Comparison of ENCODE assay signal across 8 cellular contexts in genomic region chr3:49722896-49723295, GRCh38. TPM values are rescaled to one million over a fixed set of nuclear protein-coding genes. Genes with fewer than 3 reads are reported as not detected.
DNase-seq lines count a peak whose midpoint lies in the region; TF ChIP-seq lines count a peak whose summit lies in the region.

No MANE protein-coding gene starts in this region.

- H3K27ac ChIP-seq in hepatocyte (peak overlapping the region; percentile 96), skin epidermis (peak overlapping the region in 20 of 21 experiments; percentile 87 to 98 (median 94))

- H3K4me1 ChIP-seq in hepatocyte (ENCODE audit: insufficient read depth): peaks cover 25% of the 10 kb centered on the region

- CTCF ChIA-PET in activated CD4-positive, alpha-beta memory T cell treated with anti-CD3 and anti-CD28 coated beads, Interleukin-2, amount 10 ng/mL, durations not matched to agents 7 days and 5 days (lab: Charles Lee): interaction anchor here (0.6 to 2.4 kb wide), 2 partner anchors 183 to 583 kb away, joined by 4 to 12 read pairs; no protein-coding TSS in a partner anchor

- no peaks in the 10 kb centered on the region for H3K9me3 ChIP-seq in hepatocyte (ENCODE audit: low read depth)

- H3K27ac Mint-ChIP-seq in activated CD4-positive, alpha-beta memory T cell treated with anti-CD3 and anti-CD28 coated beads, Interleukin-2, amount 10 ng/mL, durations not matched to agents 7 days and 5 days: peak overlapping the region; percentile 97

- H3K36me3 ChIP-seq in H7 (replicated peaks; ENCODE audit: control insufficient read depth, insufficient read depth, low read length) (peaks cover 21% of the 10 kb centered on the region), hepatocyte (replicated peaks; ENCODE audit: insufficient read depth, low read depth) (no peaks in the 10 kb centered on the region)

- H3K27me3 ChIP-seq in H7 (ENCODE audit: control insufficient read depth, insufficient read depth, low read length) (peaks cover 7% of the 10 kb centered on the region; the same call in 1 of the 2 replicates), hepatocyte (no peaks in the 10 kb centered on the region)

- POLR2A ChIA-PET in activated CD4-positive, alpha-beta memory T cell treated with anti-CD3 and anti-CD28 coated beads, Interleukin-2, amount 10 ng/mL, durations not matched to agents 7 days and 5 days (lab: Charles Lee): interaction anchor here (0.6 to 2.2 kb wide), 10 partner anchors 10 to 183 kb away, joined by 3 to 11 read pairs (median 5); partner anchors contain the start of genes INKA1 and IP6K1

- intact Hi-C loops in head of caudate nucleus (cut with DNase I): loop anchor here (5.0 kb wide), 1 partner anchor 64 kb away; the partner anchor contains the start of gene IP6K1

- DNase-seq in H7 (no peak), hepatocyte (ENCODE audit: low spot score) (no peak), HuH-7.5 (ENCODE audit: low spot score) (no peak), KBM-7 (no peak), head of caudate nucleus (no peak), OCI-M1 (lab: John Stamatoyannopoulos, UW) (no peak)
- no peak for DNase-seq in activated CD4-positive, alpha-beta memory T cell treated with anti-CD3 and anti-CD28 coated beads, Interleukin-2, amount 10 ng/mL, durations not matched to agents 7 days and 5 days

- H3K9me3 Mint-ChIP-seq in activated CD4-positive, alpha-beta memory T cell treated with anti-CD3 and anti-CD28 coated beads, Interleukin-2, amount 10 ng/mL, durations not matched to agents 7 days and 5 days: no peaks in the 10 kb centered on the region

- TF ChIP-seq CTCF in hepatocyte (IDR thresholded peaks at IDR 0.05; ENCODE audit: poor library complexity): no peak

- WGBS in hepatocyte (ENCODE audit: low lambda C conversion rate, missing lambda C conversion rate): 90% methylated on average over 8 of the region's 8 CpGs

- H4K20me1 ChIP-seq in hepatocyte (ENCODE audit: insufficient read depth, poor library complexity, severe bottlenecking): peaks cover 3% of the 10 kb centered on the region

- in situ Hi-C loops in KBM-7 (cut with MboI; ENCODE audit: low pct_unique_long_range_greater_than_20kb, low sequenced_read_pairs): no loop called here

- peak overlapping the region; percentile 91 for H3K4me3 Mint-ChIP-seq in activated CD4-positive, alpha-beta memory T cell treated with anti-CD3 and anti-CD28 coated beads, Interleukin-2, amount 10 ng/mL, durations not matched to agents 7 days and 5 days

- H3K36me3 Mint-ChIP-seq in activated CD4-positive, alpha-beta memory T cell treated with anti-CD3 and anti-CD28 coated beads, Interleukin-2, amount 10 ng/mL, durations not matched to agents 7 days and 5 days (ENCODE audit: low read depth): peaks cover 37% of the 10 kb centered on the region

- H3K4me3 ChIP-seq in H7 (ENCODE audit: insufficient read depth, low read depth, low read length) (peak overlapping the region; percentile 82), hepatocyte (peak overlapping the region; percentile 65), skin epidermis (peak overlapping the region; percentile 77 to 99 (median 90))

- H2AFZ ChIP-seq in hepatocyte: no peak overlapping the region

- peaks cover 13% of the 10 kb centered on the region for H3K79me2 ChIP-seq in hepatocyte

- H3K27me3 Mint-ChIP-seq in activated CD4-positive, alpha-beta memory T cell treated with anti-CD3 and anti-CD28 coated beads, Interleukin-2, amount 10 ng/mL, durations not matched to agents 7 days and 5 days: no peaks in the 10 kb centered on the region

- no peaks in the 10 kb centered on the region for H3K9me2 ChIP-seq in hepatocyte (replicated peaks; ENCODE audit: insufficient read depth)

- H3K4me1 Mint-ChIP-seq in activated CD4-positive, alpha-beta memory T cell treated with anti-CD3 and anti-CD28 coated beads, Interleukin-2, amount 10 ng/mL, durations not matched to agents 7 days and 5 days: peaks cover 49% of the 10 kb centered on the region

- H3K4me2 ChIP-seq in hepatocyte: peak overlapping the region; percentile 80

RNA-seq across cellular contexts. Expression of gene GMPPB, which starts 0.9 kb away (rescaled TPM):
- total RNA-seq in H7 (2014; rRNA removed; shearing (Covaris generic)): 24.6 and 43.5 TPM in 2 replicates
- 10 to 100 TPM; 48.2 to 49.0 TPM for total RNA-seq in activated CD4-positive, alpha-beta memory T cell treated with anti-CD3 and anti-CD28 coated beads, Interleukin-2, amount 10 ng/mL, durations not matched to agents 7 days and 5 days
- total RNA-seq in hepatocyte: 24.3 and 31.5 TPM in 2 replicates
- polyA plus RNA-seq in hepatocyte: 41.0 and 48.7 TPM in 2 replicates

RNA-seq across cellular contexts. Expression of gene AMIGO3, which starts 3.4 kb away (rescaled TPM):
- 5.7 and 5.8 TPM in 2 replicates for total RNA-seq in H7 (2014; rRNA removed; shearing (Covaris generic))
- under 1 TPM; 0.23 to 0.28 TPM for total RNA-seq in activated CD4-positive, alpha-beta memory T cell treated with anti-CD3 and anti-CD28 coated beads, Interleukin-2, amount 10 ng/mL, durations not matched to agents 7 days and 5 days
- 0.57 and 0.76 TPM in 2 replicates for total RNA-seq in hepatocyte
- 1.7 and 2.4 TPM in 2 replicates for polyA plus RNA-seq in hepatocyte

RNA-seq across cellular contexts. Expression of gene RNF123, which starts 33.5 kb away (rescaled TPM):
- 22.1 and 31.2 TPM in 2 replicates for total RNA-seq in H7 (2014; rRNA removed; shearing (Covaris generic))
- 10 to 100 TPM; 35.5 to 38.3 TPM for total RNA-seq in activated CD4-positive, alpha-beta memory T cell treated with anti-CD3 and anti-CD28 coated beads, Interleukin-2, amount 10 ng/mL, durations not matched to agents 7 days and 5 days
- total RNA-seq in hepatocyte: 27.7 and 32.1 TPM in 2 replicates
- 34.6 and 39.1 TPM in 2 replicates for polyA plus RNA-seq in hepatocyte

RNA-seq across cellular contexts. Expression of gene MST1, which starts 33.6 kb away (rescaled TPM):
- total RNA-seq in H7 (2014; rRNA removed; shearing (Covaris generic)): 10.8 and 11.0 TPM in 2 replicates
- total RNA-seq in activated CD4-positive, alpha-beta memory T cell treated with anti-CD3 and anti-CD28 coated beads, Interleukin-2, amount 10 ng/mL, durations not matched to agents 7 days and 5 days: 10 to 100 TPM in 1 of 2 experiments, 1 to 10 TPM in 1; 8.6 to 12.4 TPM
- total RNA-seq in hepatocyte: 90.3 and 116 TPM in 2 replicates
- 137 and 158 TPM in 2 replicates for polyA plus RNA-seq in hepatocyte

RNA-seq across cellular contexts. Expression of gene APEH, which starts 48.7 kb away (rescaled TPM):
- 236 and 260 TPM in 2 replicates for total RNA-seq in H7 (2014; rRNA removed; shearing (Covaris generic))
- total RNA-seq in activated CD4-positive, alpha-beta memory T cell treated with anti-CD3 and anti-CD28 coated beads, Interleukin-2, amount 10 ng/mL, durations not matched to agents 7 days and 5 days: 100 to 1,000 TPM; 132 to 136 TPM
- 120 and 125 TPM in 2 replicates for total RNA-seq in hepatocyte
- 138 and 148 TPM in 2 replicates for polyA plus RNA-seq in hepatocyte
